Comparison of ENCODE assay signal across 8 cellular contexts in the genomic region with DNA sequence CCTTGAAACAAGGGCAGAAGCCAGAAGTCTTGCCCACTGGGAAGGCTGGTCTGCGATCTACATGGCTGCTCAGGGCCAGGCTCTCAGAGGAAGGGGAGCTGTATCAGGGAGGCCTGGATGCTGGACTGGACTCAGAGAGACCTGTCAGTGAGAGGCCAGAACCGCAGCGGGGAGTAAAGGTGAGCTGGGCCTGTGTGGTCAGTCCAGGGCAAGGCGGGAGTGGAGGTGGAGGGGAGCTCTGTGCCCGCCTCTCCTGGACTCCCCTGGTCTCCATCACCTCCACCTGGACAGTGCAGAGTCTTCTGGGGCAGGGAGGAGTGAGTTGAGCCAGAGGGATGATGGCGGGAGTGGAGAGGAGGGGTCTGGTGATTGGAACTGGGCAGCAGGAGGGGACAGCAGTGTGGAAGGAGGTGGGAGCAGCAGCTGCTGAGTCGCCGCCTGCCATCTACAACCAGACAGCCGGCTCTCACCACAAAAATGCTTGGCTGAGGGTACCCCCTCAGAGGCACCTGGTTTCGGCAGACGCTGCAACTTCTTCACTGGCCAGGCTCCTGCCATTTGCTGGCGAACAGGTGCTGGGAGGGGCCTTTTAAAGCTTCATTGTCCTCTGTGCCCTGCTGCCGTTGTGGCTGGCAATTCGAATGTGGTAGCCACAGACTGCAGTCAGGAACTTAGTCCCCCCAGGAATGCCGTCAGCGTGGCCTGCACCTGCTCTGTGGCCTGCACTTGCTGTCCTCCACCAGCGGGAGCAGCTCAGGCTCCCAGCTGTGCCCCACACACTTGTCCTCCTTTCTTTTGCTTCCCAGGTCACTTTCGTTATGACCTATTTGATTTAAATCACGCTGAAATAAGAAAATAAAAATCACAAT. TPM values are rescaled to one million over a fixed set of nuclear protein-coding genes. Genes with fewer than 3 reads are reported as not detected.
DNase-seq lines count a peak whose midpoint lies in the region; ATAC-seq and TF ChIP-seq lines count a peak whose summit lies in the region.

No MANE protein-coding gene starts in this region.

- WGBS in heart left ventricle, 4 donors: 53 to 65% (median 62%) methylated on average over 19 of the region's 19 CpGs

- peak overlapping the region; percentile 83 to 98 (median 94) for H3K27ac ChIP-seq in heart left ventricle

- TF ChIP-seq CTCF in GM13977 (IDR thresholded peaks at IDR 0.05; ENCODE audit: extremely low read depth, insufficient read depth, missing control alignments) (peak; percentile 29), heart left ventricle (IDR thresholded peaks at IDR 0.05) (peak in 7 of 12 donors; percentile 11 to 39 (median 22))

- no peaks in the 10 kb centered on the region for H3K36me3 ChIP-seq in heart left ventricle
- H3K36me3 ChIP-seq in skeletal muscle satellite cell (ENCODE audit: insufficient read depth, low read length): no peaks in the 10 kb centered on the region

- H3K4me1 ChIP-seq in heart left ventricle (peaks cover 21 to 94% (median 80%) of the 10 kb centered on the region in 12 donors), skeletal muscle satellite cell (ENCODE audit: control insufficient read depth, insufficient read depth, low read length) (peaks cover 68% of the 10 kb centered on the region)

- TF ChIP-seq POLR2A in heart left ventricle (IDR thresholded peaks at IDR 0.05): no peak

- DNase-seq in GM13977 (ENCODE audit: low spot score): peak; percentile 4
- DNase-seq in SHP77 treated with DMSO at 0.1 percent for 48 hours (lab: John Stamatoyannopoulos, UW): peak; percentile 35
- DNase-seq in heart left ventricle: peak in 2 of 5 donors; percentile 33 to 55
- DNase-seq in HT-29 (ENCODE audit: low spot score): no peak
- DNase-seq in NCI-H2029 treated with DMSO at 0.1 percent for 48 hours (lab: John Stamatoyannopoulos, UW): no peak
- DNase-seq in stimulated activated CD4-positive, alpha-beta T cell treated with anti-CD3 and anti-CD28 coated beads, Interleukin-12 subunit alpha, Interleukin-12 subunit beta, amount 100 ng/mL, for 4 hours: no peak

- peak overlapping the region; percentile 17 for H3K9ac ChIP-seq in skeletal muscle satellite cell (ENCODE audit: low read depth, low read length)

- intact Hi-C loops in heart left ventricle (cut with DNase I): no loop called here

- H3K9me3 ChIP-seq in heart left ventricle (no peaks in the 10 kb centered on the region), skeletal muscle satellite cell (replicated peaks; ENCODE audit: low read length) (no peaks in the 10 kb centered on the region)

- in situ Hi-C loops in GM13977 (cut with MboI; ENCODE audit: low pct_unique_long_range_greater_than_20kb, low sequenced_read_pairs, unreplicated experiment): no loop called here

- H3K27me3 ChIP-seq in heart left ventricle (no peaks in the 10 kb centered on the region), skeletal muscle satellite cell (ENCODE audit: control insufficient read depth, insufficient read depth, low read length) (no peaks in the 10 kb centered on the region)

- H3K4me2 ChIP-seq in skeletal muscle satellite cell (ENCODE audit: low read length): peak overlapping the region; percentile 38

- ATAC-seq in heart left ventricle (peak in 2 of 4 donors; percentile 13 to 18), HG02798 (IDR thresholded peaks at IDR 0.05; ENCODE audit: poor library complexity, unreplicated experiment) (no peak)

- H3K4me3 ChIP-seq in heart left ventricle (peak overlapping the region in 9 of 12 donors; percentile 14 to 86 (median 76)), skeletal muscle satellite cell (ENCODE audit: low read length) (no peak overlapping the region)

RNA-seq across cellular contexts. Expression of a gene that starts 3.5 kb away (rescaled TPM):
- total RNA-seq in heart left ventricle: 100 to 1,000 TPM in 4 of 9 donors, 10 to 100 TPM in 5; 64.4 to 125 (median 89.5) TPM
- 10 to 100 TPM; 48.3 to 66.2 TPM for polyA plus RNA-seq in heart left ventricle
- 1.8 and 10.5 TPM in 2 replicates for total RNA-seq in skeletal muscle satellite cell (2012; rRNA removed)
- total RNA-seq in HT-29 (2014; rRNA removed; shearing (Covaris generic)): 1.2 and 2.7 TPM in 2 replicates

RNA-seq across cellular contexts. Expression of a gene that starts 15.5 kb away (rescaled TPM):
- 10 to 100 TPM; 11.0 to 76.5 (median 22.7) TPM for total RNA-seq in heart left ventricle
- 10 to 100 TPM; 19.1 to 37.9 TPM for polyA plus RNA-seq in heart left ventricle
- 6.1 and 10.1 TPM in 2 replicates for total RNA-seq in skeletal muscle satellite cell (2012; rRNA removed)
- 67.2 and 68.3 TPM in 2 replicates for total RNA-seq in HT-29 (2014; rRNA removed; shearing (Covaris generic))

RNA-seq across cellular contexts. Expression of a gene that starts 37.6 kb away (rescaled TPM):
- total RNA-seq in heart left ventricle: 10 to 100 TPM; 12.7 to 16.8 (median 14.6) TPM
- polyA plus RNA-seq in heart left ventricle: 10 to 100 TPM; 12.6 to 17.5 TPM
- total RNA-seq in skeletal muscle satellite cell (2012; rRNA removed): 9.2 and 9.4 TPM in 2 replicates
- 8.1 and 11.7 TPM in 2 replicates for total RNA-seq in HT-29 (2014; rRNA removed; shearing (Covaris generic))

RNA-seq across cellular contexts. Expression of a gene that starts 52.0 kb away (rescaled TPM):
- total RNA-seq in heart left ventricle: under 1 TPM in 2 of 9 donors, not detected in 7; 0.15 to 0.27 TPM
- polyA plus RNA-seq in heart left ventricle: not detected
- total RNA-seq in skeletal muscle satellite cell (2012; rRNA removed): not detected in 2 replicates
- total RNA-seq in HT-29 (2014; rRNA removed; shearing (Covaris generic)): not detected in 2 replicates

Comparison
In these comparisons a context has a peak if more than half of its experiments do, and no peak if none do; other contexts are left out.
1. DNase-seq: peak in GM13977 (single experiment) and SHP77 treated with DMSO at 0.1 percent for 48 hours (single experiment); none in HT-29 (single experiment), NCI-H2029 treated with DMSO at 0.1 percent for 48 hours (single experiment) and stimulated activated CD4-positive, alpha-beta T cell treated with anti-CD3 and anti-CD28 coated beads, Interleukin-12 subunit alpha, Interleukin-12 subunit beta, amount 100 ng/mL, for 4 hours (single experiment).
2. RNA of a gene that starts 3.5 kb away (total RNA-seq): 64.4 to 125 TPM in heart left ventricle; 1.2 to 2.7 TPM in HT-29; every median in the first group is over 10 times any median in the second.